ENCODE assay signal across 1 cellular context in genomic region chr20:32485126-32485769, GRCh38.
TF ChIP-seq lines count a peak whose summit lies in the region.

No MANE protein-coding gene starts in this region.

TF ChIP-seq in IMR-90, 13 proteins besides CTCF, POLR2A, EP300 and RAD21 (continued from another document):
- TF ChIP-seq MAFK (IDR thresholded peaks at IDR 0.05; ENCODE audit: low read depth, low read length) (peak; percentile 47; the same call in 1 of the 2 replicates), MAZ (IDR thresholded peaks at IDR 0.05; ENCODE audit: borderline replicate concordance, low read depth, low read length) (no peak), SMC3 (IDR thresholded peaks at IDR 0.05; ENCODE audit: low read depth, low read length) (peak; percentile 53)
- TF ChIP-seq, protein P1, sequence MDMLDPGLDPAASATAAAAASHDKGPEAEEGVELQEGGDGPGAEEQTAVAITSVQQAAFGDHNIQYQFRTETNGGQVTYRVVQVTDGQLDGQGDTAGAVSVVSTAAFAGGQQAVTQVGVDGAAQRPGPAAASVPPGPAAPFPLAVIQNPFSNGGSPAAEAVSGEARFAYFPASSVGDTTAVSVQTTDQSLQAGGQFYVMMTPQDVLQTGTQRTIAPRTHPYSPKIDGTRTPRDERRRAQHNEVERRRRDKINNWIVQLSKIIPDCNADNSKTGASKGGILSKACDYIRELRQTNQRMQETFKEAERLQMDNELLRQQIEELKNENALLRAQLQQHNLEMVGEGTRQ (IDR thresholded peaks at IDR 0.05; ENCODE audit: low read depth, low read length) = no peak
